21 cellular contexts compared by ENCODE assay signal in genomic region chr6:10526156-10526555, GRCh38. TPM values are rescaled to one million over a fixed set of nuclear protein-coding genes. Genes with fewer than 3 reads are reported as not detected.
DNase-seq lines count a peak whose midpoint lies in the region; TF ChIP-seq lines count a peak whose summit lies in the region.
"Had no signal": no experiment of that assay in that cellular context is flagged by ENCODE, and none has a peak within 500 bp of the region (broad histone marks: within the 10 kb centered on the region; RNA-seq: fewer than 3 reads in every experiment).

No MANE protein-coding gene starts in this region.

- H3K27me3 ChIP-seq in left ventricle myocardium inferior (ENCODE audit: low read depth) (no peaks in the 10 kb centered on the region), spleen (replicated peaks in 1 of 7) (no peaks in the 10 kb centered on the region)
- H3K27me3 ChIP-seq: uterus had no signal

- H3K4me3 ChIP-seq in left ventricle myocardium inferior, result no peak overlapping the region
- H3K4me3 ChIP-seq in astrocyte of the spinal cord (ENCODE audit: low read depth, low read length), result no peak overlapping the region
- no peak overlapping the region for H3K4me3 ChIP-seq in spleen
- H3K4me3 ChIP-seq: lower lobe of right lung, uterus had no signal

- no peak for TF ChIP-seq CTCF in left ventricle myocardium inferior (IDR thresholded peaks at IDR 0.05; ENCODE audit: borderline replicate concordance)
- no peak for TF ChIP-seq CTCF in astrocyte of the spinal cord (IDR thresholded peaks at IDR 0.05; ENCODE audit: low read depth, low read length)
- no peak for TF ChIP-seq CTCF in spleen (IDR thresholded peaks at IDR 0.05 in 8 of 11, conservative IDR thresholded peaks at IDR 0.05 in 3 of 11)
- no peak for TF ChIP-seq CTCF in glutamatergic neuron (IDR thresholded peaks at IDR 0.05; ENCODE audit: partially characterized antibody, unreplicated experiment)

- WGBS in spleen, 5 donors, result 70 to 77% (median 71%) methylated on average over 6 of the region's 6 CpGs

- no peaks in the 10 kb centered on the region for H3K36me3 Mint-ChIP-seq in glutamatergic neuron (ENCODE audit: unreplicated experiment)
- H3K36me3 Mint-ChIP-seq: natural killer cell had no signal

- peak overlapping the region; percentile 31 for H3K27ac ChIP-seq in left ventricle myocardium inferior (replicated peaks)
- H3K27ac ChIP-seq in spleen, result peak overlapping the region; percentile 1 to 79 (median 58)
- H3K27ac ChIP-seq: lower lobe of right lung, VCaP had no signal

- H3K9me3 ChIP-seq in left ventricle myocardium inferior (replicated peaks) (no peaks in the 10 kb centered on the region), spleen (no peaks in the 10 kb centered on the region)
- H3K9me3 ChIP-seq: lower lobe of right lung, uterus had no signal

- H3K4me1 ChIP-seq in left ventricle myocardium inferior (peaks cover 65% of the 10 kb centered on the region), spleen (peaks cover 8 to 84% (median 37%) of the 10 kb centered on the region in 6 donors)
- H3K4me1 ChIP-seq: uterus had no signal

- intact Hi-C loops in left ventricle myocardium inferior (cut with micrococcal nuclease) (no loop called here), cardiac septum (cut with DNase I) (no loop called here), spleen (cut with DNase I; ENCODE audit: low total_unique reads) (no loop called here)

- H3K27ac Mint-ChIP-seq in glutamatergic neuron (ENCODE audit: unreplicated experiment), result no peak overlapping the region
- H3K27ac Mint-ChIP-seq: effector memory CD8-positive, alpha-beta T cell; natural killer cell had no signal

- DNase-seq in left ventricle myocardium inferior (no peak), cardiac septum (ENCODE audit: low spot score) (no peak), astrocyte of the spinal cord (ENCODE audit: low read depth, low spot score) (peak; percentile 52), left kidney (ENCODE audit: low read depth, low spot score) (peak; percentile 33), spleen (no peak), glutamatergic neuron (no peak), ecto neural progenitor cell (ENCODE audit: low spot score) (no peak), COLO829 (ENCODE audit: low spot score) (no peak)
- DNase-seq: activated CD4-positive, alpha-beta T cell treated with anti-CD3 and anti-CD28 coated beads, Interleukin-2, amount 50 U/mL, for 48 hours; activated naive CD4-positive, alpha-beta T cell treated with anti-CD3 and anti-CD28 coated beads, Interleukin-2, amount 50 U/mL, for 16 hours; activated T-cell treated with anti-CD3 and anti-CD28 coated beads, Interleukin-2, amount 50 U/mL, for 1 hour; DND-41; effector memory CD8-positive, alpha-beta T cell; lower lobe of right lung; natural killer cell; NCI-H1105 treated with DMSO at 0.1 percent for 48 hours; NCI-H2171; RPMI8226; stimulated activated naive CD8-positive, alpha-beta T cell treated with anti-CD3 and anti-CD28 coated beads, Interleukin-15, Interleukin-2, amounts not matched to agents 100 U/mL and 50 U/mL, for 24 hours had no signal

- H3K36me3 ChIP-seq in left ventricle myocardium inferior (no peaks in the 10 kb centered on the region), spleen (no peaks in the 10 kb centered on the region)
- H3K36me3 ChIP-seq: lower lobe of right lung, uterus had no signal

- H3K27me3 Mint-ChIP-seq in glutamatergic neuron (ENCODE audit: unreplicated experiment), result no peaks in the 10 kb centered on the region

- no peaks in the 10 kb centered on the region for H3K9me3 Mint-ChIP-seq in glutamatergic neuron (ENCODE audit: unreplicated experiment)
- H3K9me3 Mint-ChIP-seq: effector memory CD8-positive, alpha-beta T cell; natural killer cell had no signal

- in situ Hi-C loops in astrocyte of the spinal cord (cut with HindIII; ENCODE audit: low sequenced_read_pairs), result no loop called here

- H3K4me1 Mint-ChIP-seq in glutamatergic neuron (ENCODE audit: low read depth, unreplicated experiment), result peaks cover 5% of the 10 kb centered on the region

- H3K4me3 Mint-ChIP-seq in glutamatergic neuron (ENCODE audit: unreplicated experiment), result no peak overlapping the region
- H3K4me3 Mint-ChIP-seq: effector memory CD8-positive, alpha-beta T cell; natural killer cell had no signal

- no peak for TF ChIP-seq POLR2A in spleen (IDR thresholded peaks at IDR 0.05)

RNA-seq across cellular contexts. Expression of gene GCNT2, which starts 5.0 kb away (rescaled TPM):
- 49.0 TPM for total RNA-seq in left ventricle myocardium inferior
- total RNA-seq in cardiac septum, result 37.1 TPM
- 10 to 100 TPM in 6 of 7 donors, 1 to 10 TPM in 1; 9.8 to 27.2 (median 13.8) TPM for total RNA-seq in spleen
- 1 to 10 TPM; 1.8 to 3.0 (median 2.4) TPM for polyA plus RNA-seq in spleen
- 13.2 TPM for total RNA-seq in glutamatergic neuron (ENCODE audit: unreplicated experiment)

Comparison
In these comparisons a context has a peak if more than half of its experiments do, and no peak if none do; other contexts are left out.
1. DNase-seq: peak in astrocyte of the spinal cord (single experiment) and left kidney (single experiment); none in left ventricle myocardium inferior (single experiment), cardiac septum (single experiment), spleen (single experiment), glutamatergic neuron (single experiment), ecto neural progenitor cell (single experiment) and COLO829 (single experiment).